19 cellular contexts compared by ENCODE assay signal in genomic region chr3:156641261-156641975, GRCh38. TPM values are rescaled to one million over a fixed set of nuclear protein-coding genes. Genes with fewer than 3 reads are reported as not detected.
A peak's percentile ranks its signal among the peaks of the same experiment; 100 is the strongest.
DNase-seq lines count a peak whose midpoint lies in the region; ATAC-seq and TF ChIP-seq lines count a peak whose summit lies in the region.
"Had no signal": no experiment of that assay in that cellular context is flagged by ENCODE, and none has a peak within 500 bp of the region (broad histone marks: within the 10 kb centered on the region; RNA-seq: fewer than 3 reads in every experiment).

No MANE protein-coding gene starts in this region.

- H3K27me3 ChIP-seq in SK-N-SH (ENCODE audit: insufficient read depth), result no peaks in the 10 kb centered on the region
- no peaks in the 10 kb centered on the region for H3K27me3 ChIP-seq in gastrocnemius medialis
- H3K27me3 ChIP-seq: BLaER1 treated with 17β-estradiol and CSF1 and Interleukin-3, amounts not matched to agents 10 nM and 100 nM had no signal

- DNase-seq in SK-N-SH, result no peak
- DNase-seq in activated CD4-positive, alpha-beta T cell treated with anti-CD3 and anti-CD28 coated beads, Interleukin-2, amount 10 ng/mL, durations not matched to agents 7 days and 5 days, result no peak
- DNase-seq in activated CD4-positive, alpha-beta T cell treated with anti-CD3 and anti-CD28 coated beads, Interleukin-2, amount 50 U/mL, for 48 hours, result no peak
- no peak for DNase-seq in gastrocnemius medialis
- DNase-seq in NCI-H446 (lab: John Stamatoyannopoulos, UW), result no peak
- DNase-seq: AML-193; Caco-2; Calu3; CD4-positive, alpha-beta T cell; CD8-positive, alpha-beta T cell; DMS79 treated with DMSO at 0.1 percent for 48 hours; GF-D8 had no signal

- intact Hi-C loops in gastrocnemius medialis (cut with DNase I; ENCODE audit: low total_unique reads), result no loop called here

- WGBS in SK-N-SH (ENCODE audit: low lambda C conversion rate), result 0% methylated on average over 1 of the region's 1 CpG

- H3K27me3 Mint-ChIP-seq in activated CD4-positive, alpha-beta T cell treated with anti-CD3 and anti-CD28 coated beads, Interleukin-2, amount 10 ng/mL, durations not matched to agents 7 days and 5 days, result peaks cover 6% of the 10 kb centered on the region
- H3K27me3 Mint-ChIP-seq: B cell; CD4-positive, alpha-beta T cell had no signal

- H3K4me3 ChIP-seq in SK-N-SH (ENCODE audit: low read depth in 2 of 2, low read length in 1 of 2), result no peak overlapping the region
- H3K4me3 ChIP-seq in gastrocnemius medialis, result no peak overlapping the region
- H3K4me3 ChIP-seq: A549; BLaER1 treated with 17β-estradiol and CSF1 and Interleukin-3, amounts not matched to agents 10 nM and 100 nM had no signal

- in situ Hi-C loops in gastrocnemius medialis (cut with MboI; ENCODE audit: low sequenced_read_pairs in 4 of 4), result no loop called here

- H4K20me1 ChIP-seq in SK-N-SH (ENCODE audit: insufficient read depth), result no peaks in the 10 kb centered on the region
- H4K20me1 ChIP-seq: BLaER1 treated with 17β-estradiol and CSF1 and Interleukin-3, amounts not matched to agents 10 nM and 100 nM had no signal

- CTCF ChIA-PET in SK-N-SH (lab: Yijun Ruan, JAX), result no interaction called here
- CTCF ChIA-PET in activated CD4-positive, alpha-beta T cell treated with anti-CD3 and anti-CD28 coated beads, Interleukin-2, amount 10 ng/mL, durations not matched to agents 7 days and 5 days (lab: Charles Lee), result interaction anchor here (0.9 kb wide), 1 partner anchor 42 kb away, joined by 3 read pairs; no protein-coding TSS in a partner anchor

- TF ChIP-seq RAD21 in SK-N-SH (IDR thresholded peaks at IDR 0.05; ENCODE audit: low read length), result no peak

- H3K79me2 ChIP-seq in SK-N-SH (ENCODE audit: insufficient read depth), result no peaks in the 10 kb centered on the region

- TF ChIP-seq EP300 in SK-N-SH (IDR thresholded peaks at IDR 0.05; ENCODE audit: borderline replicate concordance in 1 of 2, low read depth in 1 of 2, low read length in 1 of 2), result no peak

- TF ChIP-seq CTCF in SK-N-SH (IDR thresholded peaks at IDR 0.05) (no peak), gastrocnemius medialis (IDR thresholded peaks at IDR 0.05 in 4 of 5, conservative IDR thresholded peaks at IDR 0.05 in 1 of 5) (no peak)

- H3K9ac ChIP-seq in SK-N-SH, result no peak overlapping the region
- H3K9ac ChIP-seq: BLaER1 treated with 17β-estradiol and CSF1 and Interleukin-3, amounts not matched to agents 10 nM and 100 nM had no signal

- no peak overlapping the region for H3K4me2 ChIP-seq in SK-N-SH
- H3K4me2 ChIP-seq: A549 had no signal

- H3K9me3 ChIP-seq in SK-N-SH (no peaks in the 10 kb centered on the region), gastrocnemius medialis (no peaks in the 10 kb centered on the region)
- H3K9me3 ChIP-seq: A549; BLaER1 treated with 17β-estradiol and CSF1 and Interleukin-3, amounts not matched to agents 10 nM and 100 nM; Caco-2 had no signal

- no peaks in the 10 kb centered on the region for H3K9me3 Mint-ChIP-seq in activated CD4-positive, alpha-beta T cell treated with anti-CD3 and anti-CD28 coated beads, Interleukin-2, amount 10 ng/mL, durations not matched to agents 7 days and 5 days
- H3K9me3 Mint-ChIP-seq: CD4-positive, alpha-beta T cell; CD8-positive, alpha-beta T cell had no signal

- H3K27ac ChIP-seq in SK-N-SH (ENCODE audit: low read depth in 2 of 2, low read length in 1 of 2) (no peak overlapping the region), gastrocnemius medialis (peak overlapping the region in 2 of 4 donors; percentile 10 to 30)
- H3K27ac ChIP-seq: 22Rv1, A549, C4-2B had no signal

- POLR2A ChIA-PET in SK-N-SH (lab: Yijun Ruan, JAX), result no interaction called here
- POLR2A ChIA-PET in activated CD4-positive, alpha-beta T cell treated with anti-CD3 and anti-CD28 coated beads, Interleukin-2, amount 10 ng/mL, durations not matched to agents 7 days and 5 days (lab: Charles Lee), result no interaction called here

- H3K4me3 Mint-ChIP-seq in activated CD4-positive, alpha-beta T cell treated with anti-CD3 and anti-CD28 coated beads, Interleukin-2, amount 10 ng/mL, durations not matched to agents 7 days and 5 days, result no peak overlapping the region
- H3K4me3 Mint-ChIP-seq: B cell; CD4-positive, alpha-beta T cell; CD8-positive, alpha-beta T cell had no signal

- H3K36me3 Mint-ChIP-seq in activated CD4-positive, alpha-beta T cell treated with anti-CD3 and anti-CD28 coated beads, Interleukin-2, amount 10 ng/mL, durations not matched to agents 7 days and 5 days (ENCODE audit: low read depth), result peaks cover 4% of the 10 kb centered on the region
- H3K36me3 Mint-ChIP-seq: CD8-positive, alpha-beta T cell had no signal

- no peaks in the 10 kb centered on the region for H3K9me2 ChIP-seq in SK-N-SH

- H3K36me3 ChIP-seq in SK-N-SH (replicated peaks in 1 of 2; ENCODE audit: control insufficient read depth in 1 of 2, insufficient read depth in 2 of 2, low read length in 1 of 2), result no peaks in the 10 kb centered on the region
- H3K36me3 ChIP-seq in gastrocnemius medialis, result no peaks in the 10 kb centered on the region
- H3K36me3 ChIP-seq: BLaER1 treated with 17β-estradiol and CSF1 and Interleukin-3, amounts not matched to agents 10 nM and 100 nM had no signal

- peaks cover 0 to 7% of the 10 kb centered on the region in 2 experiments; a peak in 1 of 4 replicates for H3K4me1 ChIP-seq in SK-N-SH (ENCODE audit: control insufficient read depth in 1 of 2, insufficient read depth in 2 of 2, low read depth in 1 of 2, low read length in 1 of 2)
- peaks cover 13 to 22% of the 10 kb centered on the region in 2 donors for H3K4me1 ChIP-seq in gastrocnemius medialis
- H3K4me1 ChIP-seq: A549, Caco-2 had no signal

- H2AFZ ChIP-seq in SK-N-SH (ENCODE audit: low read depth), result no peak overlapping the region

- H3K4me1 Mint-ChIP-seq in activated CD4-positive, alpha-beta T cell treated with anti-CD3 and anti-CD28 coated beads, Interleukin-2, amount 10 ng/mL, durations not matched to agents 7 days and 5 days, result peaks cover 28% of the 10 kb centered on the region

- no peaks in the 10 kb centered on the region for H3F3A ChIP-seq in SK-N-SH (replicated peaks; ENCODE audit: insufficient read depth)

- no peak for TF ChIP-seq POLR2A in gastrocnemius medialis (IDR thresholded peaks at IDR 0.05)

- ATAC-seq in SK-N-SH treated with all-trans-retinoic acid at 6 μM for 48 hours (no peak), gastrocnemius medialis (peak; percentile 58 to 96)
- no peak for ATAC-seq in activated CD4-positive, CD25-positive, alpha-beta regulatory T cell treated with anti-CD3 and anti-CD28 coated beads, Interleukin-2, amount 50 U/mL, for 24 hours
- ATAC-seq: A549; CD8-positive, alpha-beta T cell had no signal

- H3K27ac Mint-ChIP-seq in activated CD4-positive, alpha-beta T cell treated with anti-CD3 and anti-CD28 coated beads, Interleukin-2, amount 10 ng/mL, durations not matched to agents 7 days and 5 days, result peak overlapping the region; percentile 43
- H3K27ac Mint-ChIP-seq: B cell; CD4-positive, alpha-beta T cell; CD8-positive, alpha-beta T cell had no signal

TF ChIP-seq in SK-N-SH treated with all-trans-retinoic acid at 6 μM for 48 hours, 23 proteins besides CTCF, POLR2A, EP300 and RAD21 (continues in another document):
- no peak for TF ChIP-seq ZNF70 (CRISPR knock-in tag; IDR thresholded peaks at IDR 0.05)

TF ChIP-seq in SK-N-SH, 30 proteins besides CTCF, POLR2A, EP300 and RAD21:
- no peak for TF ChIP-seq POLR2AphosphoS5 (IDR thresholded peaks at IDR 0.05; ENCODE audit: low read depth, low read length)
- no peak for TF ChIP-seq SIN3A (IDR thresholded peaks at IDR 0.05; ENCODE audit: borderline replicate concordance, low read depth, low read length)
- TF ChIP-seq USF1 (IDR thresholded peaks at IDR 0.05; ENCODE audit: borderline replicate concordance, low read depth), result no peak
- TF ChIP-seq RCOR1 (IDR thresholded peaks at IDR 0.05; ENCODE audit: low read length), result no peak
- TF ChIP-seq MXI1 (IDR thresholded peaks at IDR 0.05; ENCODE audit: low read depth, low read length), result no peak
- TF ChIP-seq NFIC (IDR thresholded peaks at IDR 0.05; ENCODE audit: borderline replicate concordance), result no peak
- TF ChIP-seq YY1 (IDR thresholded peaks at IDR 0.05; ENCODE audit: low read depth), result no peak

RNA-seq across cellular contexts. Expression of gene TIPARP, which starts 33.0 kb away (rescaled TPM):
- polyA plus RNA-seq in SK-N-SH (2012; rRNA removed), result 6.2 TPM in 2 replicates
- 6.5 and 10.8 TPM in 2 replicates for polyA plus RNA-seq in SK-N-SH (2012; cell fraction: cytosol; rRNA removed)
- 3.7 and 11.4 TPM in 2 replicates for polyA plus RNA-seq in SK-N-SH (2012; cell fraction: nucleus; rRNA removed)
- total RNA-seq in activated CD4-positive, alpha-beta T cell treated with anti-CD3 and anti-CD28 coated beads, Interleukin-2, amount 10 ng/mL, durations not matched to agents 7 days and 5 days, result 10 to 100 TPM; 58.0 to 66.0 TPM
- total RNA-seq in gastrocnemius medialis, result 10 to 100 TPM; 16.0 to 50.2 (median 31.7) TPM

Comparison
In these comparisons a context has a peak if more than half of its experiments do, and no peak if none do; other contexts are left out.
1. ATAC-seq: peak in gastrocnemius medialis (2 of 2); none in SK-N-SH treated with all-trans-retinoic acid at 6 μM for 48 hours (single experiment) and activated CD4-positive, CD25-positive, alpha-beta regulatory T cell treated with anti-CD3 and anti-CD28 coated beads, Interleukin-2, amount 50 U/mL, for 24 hours (0 of 2).